2 cellular contexts compared by ENCODE assay signal in genomic region chr18:79680891-79681339, GRCh38.
TF ChIP-seq lines count a peak whose summit lies in the region.

No MANE protein-coding gene starts in this region.

TF ChIP-seq in H1, 55 proteins besides CTCF, POLR2A, EP300 and RAD21 (continued from another document):
- TF ChIP-seq BCL11A (IDR thresholded peaks at IDR 0.05; ENCODE audit: low read depth in 2 of 2, low read length in 2 of 2) = no peak
- TF ChIP-seq BRCA1 (IDR thresholded peaks at IDR 0.05; ENCODE audit: low read depth, low read length) = no peak
- no peak for TF ChIP-seq TBP (IDR thresholded peaks at IDR 0.05; ENCODE audit: low read depth, low read length)
- no peak for TF ChIP-seq CEBPB (IDR thresholded peaks at IDR 0.05; ENCODE audit: low read depth, low read length)
- TF ChIP-seq MAFK (IDR thresholded peaks at IDR 0.05; ENCODE audit: low read depth, low read length) = no peak
- TF ChIP-seq MAX (IDR thresholded peaks at IDR 0.05) = no peak
- no peak for TF ChIP-seq HDAC2 (IDR thresholded peaks at IDR 0.05; ENCODE audit: borderline replicate concordance in 1 of 2, low read depth in 2 of 2, low read length in 2 of 2)
- TF ChIP-seq KDM5A (IDR thresholded peaks at IDR 0.05; ENCODE audit: low read length) = no peak
- no peak for TF ChIP-seq ATF2 (IDR thresholded peaks at IDR 0.05; ENCODE audit: low read length)
TF ChIP-seq in H1: peak in this region for 0.

TF ChIP-seq in neural cell, 6 proteins besides CTCF, POLR2A, EP300 and RAD21 (continued from another document):
- no peak for TF ChIP-seq REST (IDR thresholded peaks at IDR 0.05; ENCODE audit: borderline replicate concordance)
